1 cellular context compared by ENCODE assay signal in genomic region chr16:67386861-67387455, GRCh38.
TF ChIP-seq lines count a peak whose summit lies in the region.

No MANE protein-coding gene starts in this region.

TF ChIP-seq in GM23338, 12 proteins besides CTCF, POLR2A, EP300 and RAD21 (continued from another document):
- TF ChIP-seq NANOG (IDR thresholded peaks at IDR 0.05; ENCODE audit: borderline replicate concordance) (no peak), ZNF331 (CRISPR knock-in tag; IDR thresholded peaks at IDR 0.05; ENCODE audit: low read depth) (no peak), STAT1 (IDR thresholded peaks at IDR 0.05; ENCODE audit: unreplicated experiment) (no peak), EZH2phosphoT487 (IDR thresholded peaks at IDR 0.05; ENCODE audit: unreplicated experiment) (no peak), REST (IDR thresholded peaks at IDR 0.05; ENCODE audit: unreplicated experiment) (no peak), JUNB (IDR thresholded peaks at IDR 0.05; ENCODE audit: unreplicated experiment) (no peak)
- TF ChIP-seq, protein P1, sequence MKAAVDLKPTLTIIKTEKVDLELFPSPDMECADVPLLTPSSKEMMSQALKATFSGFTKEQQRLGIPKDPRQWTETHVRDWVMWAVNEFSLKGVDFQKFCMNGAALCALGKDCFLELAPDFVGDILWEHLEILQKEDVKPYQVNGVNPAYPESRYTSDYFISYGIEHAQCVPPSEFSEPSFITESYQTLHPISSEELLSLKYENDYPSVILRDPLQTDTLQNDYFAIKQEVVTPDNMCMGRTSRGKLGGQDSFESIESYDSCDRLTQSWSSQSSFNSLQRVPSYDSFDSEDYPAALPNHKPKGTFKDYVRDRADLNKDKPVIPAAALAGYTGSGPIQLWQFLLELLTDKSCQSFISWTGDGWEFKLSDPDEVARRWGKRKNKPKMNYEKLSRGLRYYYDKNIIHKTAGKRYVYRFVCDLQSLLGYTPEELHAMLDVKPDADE (IDR thresholded peaks at IDR 0.05) = no peak
